Comparison of ENCODE assay signal across 8 cellular contexts in the genomic region with DNA sequence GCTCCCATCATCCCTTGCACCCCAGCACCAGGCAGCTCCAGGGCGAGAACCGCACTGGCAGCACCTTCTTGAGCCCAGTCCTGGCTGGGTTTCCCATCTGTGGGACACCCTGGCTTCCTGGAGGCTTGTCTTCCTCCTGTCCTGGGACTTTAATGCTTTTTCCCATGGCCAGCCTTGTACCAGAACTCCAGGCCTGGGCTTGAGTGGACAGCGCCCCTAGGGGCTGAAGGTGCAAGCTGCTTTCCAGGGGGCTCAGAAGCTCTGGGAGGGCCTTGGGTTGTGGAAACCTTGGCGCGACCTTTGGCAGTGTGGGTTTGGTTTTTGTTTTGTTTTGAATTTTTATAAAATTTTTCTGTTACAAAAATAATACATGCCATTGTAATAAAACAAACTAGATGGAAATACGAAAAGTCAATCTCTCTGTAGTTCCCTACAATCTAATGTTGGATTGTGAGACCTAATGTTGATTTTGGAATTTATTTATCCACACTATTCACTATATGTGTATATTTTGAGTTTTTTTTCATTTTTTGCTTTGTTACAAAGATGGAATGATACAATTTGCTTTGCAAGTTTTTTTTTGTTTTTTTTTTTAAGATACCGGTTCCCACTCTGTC. TPM values are rescaled to one million over a fixed set of nuclear protein-coding genes. Genes with fewer than 3 reads are reported as not detected.
DNase-seq lines count a peak whose midpoint lies in the region; ATAC-seq and TF ChIP-seq lines count a peak whose summit lies in the region.

No MANE protein-coding gene starts in this region.

- WGBS in esophagus muscularis mucosa: 47% methylated on average over 7 of the region's 7 CpGs

- CTCF ChIA-PET in activated CD4-positive, alpha-beta T cell treated with anti-CD3 and anti-CD28 coated beads, Interleukin-2, amount 10 ng/mL, durations not matched to agents 7 days and 5 days (lab: Charles Lee): interaction anchor here (0.6 to 2.5 kb wide), 9 partner anchors 9 to 107 kb away, joined by 3 to 9 read pairs (median 3); partner anchors contain the start of gene RPL11

- H3K4me3 ChIP-seq in esophagus muscularis mucosa: no peak overlapping the region
- no peak overlapping the region for H3K4me3 ChIP-seq in osteoblast (ENCODE audit: insufficient read depth, low read length)

- intact Hi-C loops in esophagus muscularis mucosa (cut with DNase I): no loop called here

- TF ChIP-seq EP300 in esophagus muscularis mucosa (IDR thresholded peaks at IDR 0.05): no peak

- peaks cover 0 to 35% (median 0%) of the 10 kb centered on the region in 4 donors for H3K27me3 ChIP-seq in esophagus muscularis mucosa
- no peaks in the 10 kb centered on the region for H3K27me3 ChIP-seq in osteoblast (ENCODE audit: insufficient read depth, low read length)

- no peaks in the 10 kb centered on the region for H4K20me1 ChIP-seq in osteoblast (ENCODE audit: insufficient read depth, low read length)

- no peaks in the 10 kb centered on the region for H3K36me3 Mint-ChIP-seq in activated CD4-positive, alpha-beta T cell treated with anti-CD3 and anti-CD28 coated beads, Interleukin-2, amount 10 ng/mL, durations not matched to agents 7 days and 5 days (ENCODE audit: low read depth)

- H3K4me1 ChIP-seq in esophagus muscularis mucosa (no peaks in the 10 kb centered on the region), osteoblast (ENCODE audit: insufficient read depth, low read length) (no peaks in the 10 kb centered on the region)

- no peak for ATAC-seq in GM21423 (IDR thresholded peaks at IDR 0.05; ENCODE audit: unreplicated experiment)
- ATAC-seq in GM18498 (IDR thresholded peaks at IDR 0.05; ENCODE audit: unreplicated experiment): no peak

- TF ChIP-seq CTCF in esophagus muscularis mucosa (IDR thresholded peaks at IDR 0.05) (peak; percentile 26 to 71 (median 45)), osteoblast (IDR thresholded peaks at IDR 0.05; ENCODE audit: extremely low read depth, low read depth, low read length) (peak; percentile 95)

- no peak overlapping the region for H3K4me3 Mint-ChIP-seq in activated CD4-positive, alpha-beta T cell treated with anti-CD3 and anti-CD28 coated beads, Interleukin-2, amount 10 ng/mL, durations not matched to agents 7 days and 5 days

- no peak overlapping the region for H3K27ac ChIP-seq in esophagus muscularis mucosa (replicated peaks in 1 of 4)
- H3K27ac ChIP-seq in osteoblast (ENCODE audit: low read depth, low read length): no peak overlapping the region

- no peaks in the 10 kb centered on the region for H3K36me3 ChIP-seq in esophagus muscularis mucosa
- no peaks in the 10 kb centered on the region for H3K36me3 ChIP-seq in osteoblast (ENCODE audit: insufficient read depth, low read length)

- H3K9me3 Mint-ChIP-seq in activated CD4-positive, alpha-beta T cell treated with anti-CD3 and anti-CD28 coated beads, Interleukin-2, amount 10 ng/mL, durations not matched to agents 7 days and 5 days: no peaks in the 10 kb centered on the region

- H2AFZ ChIP-seq in osteoblast (ENCODE audit: low read length): no peak overlapping the region

- DNase-seq in NCI-H2171 treated with DMSO at 0.1 percent for 48 hours (lab: John Stamatoyannopoulos, UW) (peak; percentile 37), NCI-H2171 (lab: John Stamatoyannopoulos, UW) (no peak), M059J (ENCODE audit: low read depth) (peak; percentile 59), esophagus muscularis mucosa (ENCODE audit: extremely low spot score) (no peak), osteoblast (ENCODE audit: insufficient read length, low spot score, missing footprints) (peak; percentile 93)
- DNase-seq in activated CD4-positive, alpha-beta T cell treated with anti-CD3 and anti-CD28 coated beads, Interleukin-2, amount 10 ng/mL, durations not matched to agents 7 days and 5 days: peak; percentile 52

- H3K79me2 ChIP-seq in osteoblast (ENCODE audit: insufficient read depth, low read length): no peaks in the 10 kb centered on the region

- H3K9me3 ChIP-seq in esophagus muscularis mucosa (no peaks in the 10 kb centered on the region), osteoblast (ENCODE audit: low read depth, low read length) (no peaks in the 10 kb centered on the region)

- no peaks in the 10 kb centered on the region for H3K27me3 Mint-ChIP-seq in activated CD4-positive, alpha-beta T cell treated with anti-CD3 and anti-CD28 coated beads, Interleukin-2, amount 10 ng/mL, durations not matched to agents 7 days and 5 days

- TF ChIP-seq POLR2A in esophagus muscularis mucosa (IDR thresholded peaks at IDR 0.05; ENCODE audit: low read depth): no peak

- no peak overlapping the region for H3K27ac Mint-ChIP-seq in activated CD4-positive, alpha-beta T cell treated with anti-CD3 and anti-CD28 coated beads, Interleukin-2, amount 10 ng/mL, durations not matched to agents 7 days and 5 days

- no peak overlapping the region for H3K4me2 ChIP-seq in osteoblast (ENCODE audit: insufficient read depth, low read length)

- no peaks in the 10 kb centered on the region for H3K4me1 Mint-ChIP-seq in activated CD4-positive, alpha-beta T cell treated with anti-CD3 and anti-CD28 coated beads, Interleukin-2, amount 10 ng/mL, durations not matched to agents 7 days and 5 days

- POLR2A ChIA-PET in activated CD4-positive, alpha-beta T cell treated with anti-CD3 and anti-CD28 coated beads, Interleukin-2, amount 10 ng/mL, durations not matched to agents 7 days and 5 days (lab: Charles Lee): no interaction called here

RNA-seq across cellular contexts. Expression of gene RPL11, which starts 33.8 kb away (rescaled TPM):
- total RNA-seq in M059J (2014; rRNA removed; shearing (Covaris generic)): 897 and 1,213 TPM in 2 replicates
- 1,000 to 10,000 TPM; 1,078 to 1,188 TPM for total RNA-seq in activated CD4-positive, alpha-beta T cell treated with anti-CD3 and anti-CD28 coated beads, Interleukin-2, amount 10 ng/mL, durations not matched to agents 7 days and 5 days
- total RNA-seq in esophagus muscularis mucosa (1,000 to 10,000 TPM in 1 of 4 donors, 100 to 1,000 TPM in 3; 706 to 1,125 (median 899) TPM), osteoblast (606 and 693 TPM in 2 replicates)

Comparison
In these comparisons a context has a peak if more than half of its experiments do, and no peak if none do; other contexts are left out.
1. DNase-seq: peak in NCI-H2171 treated with DMSO at 0.1 percent for 48 hours (single experiment), M059J (single experiment), activated CD4-positive, alpha-beta T cell treated with anti-CD3 and anti-CD28 coated beads, Interleukin-2, amount 10 ng/mL, durations not matched to agents 7 days and 5 days (single experiment) and osteoblast (single experiment); none in NCI-H2171 (single experiment) and esophagus muscularis mucosa (single experiment).